ENCODE assay signal across 9 cellular contexts in genomic region chr20:51481311-51481997, GRCh38.
DNase-seq lines count a peak whose midpoint lies in the region; TF ChIP-seq lines count a peak whose summit lies in the region.
"Had no signal": no experiment of that assay in that cellular context is flagged by ENCODE, and none has a peak within 500 bp of the region (broad histone marks: within the 10 kb centered on the region; RNA-seq: fewer than 3 reads in every experiment).

No MANE protein-coding gene starts in this region.

- H3K4me1 ChIP-seq in breast epithelium: no peaks in the 10 kb centered on the region
- peaks cover 5% of the 10 kb centered on the region for H3K4me1 ChIP-seq in mammary epithelial cell (ENCODE audit: insufficient read depth, low read length)
- H3K4me1 ChIP-seq in skeletal muscle tissue (ENCODE audit: control insufficient read depth in 3 of 3, insufficient read depth in 3 of 3, low read length in 3 of 3): no peaks in the 10 kb centered on the region
- H3K4me1 ChIP-seq in HAP-1: no peaks in the 10 kb centered on the region

- no peaks in the 10 kb centered on the region for H4K20me1 ChIP-seq in mammary epithelial cell (ENCODE audit: insufficient read depth, low read length)

- dilution Hi-C loops in mammary epithelial cell (cut with HindIII; ENCODE audit: low sequenced_read_pairs): no loop called here

- H3K27ac ChIP-seq in breast epithelium (peak overlapping the region; percentile 0 to 57), mammary epithelial cell (ENCODE audit: insufficient read depth, low read depth, low read length) (no peak overlapping the region), skeletal muscle tissue (ENCODE audit: low read depth, low read length) (peak overlapping the region; percentile 9)

- H3K9ac ChIP-seq in mammary epithelial cell (ENCODE audit: insufficient read depth, low read length) (no peak overlapping the region), skeletal muscle tissue (ENCODE audit: low read depth in 1 of 3, low read length in 3 of 3) (no peak overlapping the region)

- BruUV-seq in mammary epithelial cell (replicated peaks; lab: Mats Ljungman, UMichigan): no TSS peak

- TF ChIP-seq POLR2A in breast epithelium (IDR thresholded peaks at IDR 0.05): no peak

- H2AFZ ChIP-seq in mammary epithelial cell (ENCODE audit: low read depth, low read length): no peak overlapping the region

- H3K36me3 ChIP-seq in breast epithelium (no peaks in the 10 kb centered on the region), mammary epithelial cell (ENCODE audit: insufficient read depth, low read length) (no peaks in the 10 kb centered on the region), skeletal muscle tissue (ENCODE audit: control insufficient read depth in 3 of 3, insufficient read depth in 3 of 3, low read length in 3 of 3) (peaks cover 0 to 6% (median 3%) of the 10 kb centered on the region in 3 donors), HAP-1 (replicated peaks) (no peaks in the 10 kb centered on the region)

- no peak overlapping the region for H3K4me2 ChIP-seq in mammary epithelial cell (ENCODE audit: insufficient read depth, low read depth, low read length)

- CTCF ChIA-PET in mammary epithelial cell (lab: Charles Lee; ENCODE audit: low non-redundant PET): no interaction called here

- H3K27me3 ChIP-seq in breast epithelium (no peaks in the 10 kb centered on the region), mammary epithelial cell (ENCODE audit: insufficient read depth, low read length) (no peaks in the 10 kb centered on the region), skeletal muscle tissue (ENCODE audit: control insufficient read depth in 3 of 3, insufficient read depth in 3 of 3, low read length in 3 of 3) (no peaks in the 10 kb centered on the region), HAP-1 (ENCODE audit: low read depth) (no peaks in the 10 kb centered on the region)

- DNase-seq in breast epithelium (ENCODE audit: low spot score in 2 of 2) (no peak), mammary epithelial cell (no peak), GF-D8 (lab: John Stamatoyannopoulos, UW) (no peak), HAP-1 (ENCODE audit: low spot score in 2 of 2) (no peak), NCI-H345 (lab: John Stamatoyannopoulos, UW) (no peak), foreskin melanocyte (no peak)
- DNase-seq in activated effector memory CD4-positive, alpha-beta T cell treated with anti-CD3 and anti-CD28 coated beads, Interleukin-2, amount 50 U/mL, for 16 hours: peak; percentile 84
- DNase-seq: NCI-H526 treated with DMSO at 0.1 percent for 48 hours had no signal

- no peaks in the 10 kb centered on the region for H3K79me2 ChIP-seq in mammary epithelial cell (ENCODE audit: insufficient read depth, low read length)

- WGBS in mammary epithelial cell (ENCODE audit: low coverage, missing lambda C conversion rate): 68% methylated on average over 12 of the region's 20 CpGs

- H3K4me3 ChIP-seq in breast epithelium (no peak overlapping the region), mammary epithelial cell (replicated peaks in 1 of 3; ENCODE audit: insufficient read depth in 1 of 3, low read depth in 2 of 3, low read length in 3 of 3) (no peak overlapping the region), skeletal muscle tissue (ENCODE audit: low read length in 3 of 3) (peak overlapping the region in 1 of 3 donors; percentile 9), HAP-1 (no peak overlapping the region)

- H3K9me3 ChIP-seq in breast epithelium (no peaks in the 10 kb centered on the region), mammary epithelial cell (replicated peaks; ENCODE audit: insufficient read depth, low read length) (no peaks in the 10 kb centered on the region), skeletal muscle tissue (ENCODE audit: control insufficient read depth in 3 of 3, low read length in 3 of 3) (no peaks in the 10 kb centered on the region), HAP-1 (peaks cover 4% of the 10 kb centered on the region; the same call in 1 of the 2 replicates)

- in situ Hi-C loops in mammary epithelial cell (cut with MboI; ENCODE audit: low sequenced_read_pairs in 2 of 2) (no loop called here), HAP-1 (cut with MboI; ENCODE audit: low sequenced_read_pairs) (no loop called here)

- TF ChIP-seq CTCF in breast epithelium (IDR thresholded peaks at IDR 0.05) (no peak), mammary epithelial cell (conservative IDR thresholded peaks at IDR 0.05 in 1 of 2, IDR thresholded peaks at IDR 0.05 in 1 of 2; ENCODE audit: extremely low read depth in 1 of 2, insufficient read depth in 1 of 2, low read depth in 1 of 2, low read length in 2 of 2) (no peak)

- intact Hi-C loops in breast epithelium (cut with DNase I; ENCODE audit: low total_unique reads) (no loop called here), mammary epithelial cell (cut with micrococcal nuclease) (no loop called here)
